Comparison of ENCODE assay signal across 27 cellular contexts in the genomic region with DNA sequence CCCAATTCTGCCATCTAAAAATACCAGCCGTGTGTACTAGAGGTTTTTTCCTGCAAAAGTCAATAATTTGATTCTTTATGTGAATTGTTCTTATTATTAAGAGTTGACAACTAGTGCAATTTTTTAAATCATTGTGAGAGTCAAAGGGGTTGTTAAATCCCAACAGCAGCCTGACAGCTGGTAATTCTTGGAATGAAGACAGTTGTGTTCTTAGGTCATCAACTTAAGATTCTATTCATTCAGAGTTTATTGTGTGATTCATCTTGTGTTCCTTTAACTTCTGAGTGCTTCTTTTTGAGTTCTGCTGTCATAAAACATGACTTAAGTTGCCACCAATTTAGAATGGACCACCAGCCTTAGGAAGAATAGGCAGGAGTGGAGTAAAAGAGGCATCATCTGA.
"Had no signal": no experiment of that assay in that cellular context is flagged by ENCODE, and none has a peak within 500 bp of the region (broad histone marks: within the 10 kb centered on the region; RNA-seq: fewer than 3 reads in every experiment).

No MANE protein-coding gene starts in this region.

- H3K36me3 ChIP-seq: esophagus squamous epithelium, heart right ventricle, left lung, ovary, suprapubic skin had no signal

- H3K9me3 ChIP-seq: ovary, psoas muscle, suprapubic skin had no signal

- H3K4me1 ChIP-seq: left lung, psoas muscle, suprapubic skin had no signal

- FAIRE-seq: endothelial cell of umbilical vein, islet of Langerhans, small intestine had no signal

- H3K27me3 ChIP-seq: esophagus squamous epithelium, heart right ventricle, left lung, ovary, suprapubic skin had no signal

- ATAC-seq: left lung; psoas muscle; right cardiac atrium; stimulated activated naive CD8-positive, alpha-beta T cell treated with anti-CD3 and anti-CD28 coated beads, Interleukin-15, amount 100 ng/mL, for 72 hours had no signal

- DNase-seq: dermis blood vessel endothelial cell; effector memory CD4-positive, alpha-beta T cell; erythroblast; esophagus squamous epithelium; foreskin melanocyte; glutamatergic neuron; heart right ventricle; hippocampal formation; left cardiac atrium; left lung; mesenchymal stem cell; naive B cell; occipital lobe; ovary; posterior cingulate gyrus; psoas muscle; right cardiac atrium; small intestine; stimulated activated CD4-positive, alpha-beta T cell treated with anti-CD3 and anti-CD28 coated beads, Interleukin-15, amount 100 ng/mL, for 24 hours; stimulated activated CD4-positive, alpha-beta T cell treated with anti-CD3 and anti-CD28 coated beads, Interleukin-2, amount 100 ng/mL, for 48 hours; stimulated activated naive CD4-positive, alpha-beta T cell; stimulated activated naive CD8-positive, alpha-beta T cell treated with anti-CD3 and anti-CD28 coated beads, Interleukin-15, amount 100 ng/mL, for 72 hours had no signal

- H3K4me3 ChIP-seq: coronary artery, esophagus squamous epithelium, heart right ventricle, left lung, mucosa of descending colon, ovary, psoas muscle, suprapubic skin had no signal

- H3K27ac ChIP-seq: coronary artery, heart right ventricle, left lung, ovary, psoas muscle, suprapubic skin had no signal
